1 cellular context compared by ENCODE assay signal in genomic region chrX:109858602-109859341, GRCh38.
A peak's percentile ranks its signal among the peaks of the same experiment; 100 is the strongest.
TF ChIP-seq lines count a peak whose summit lies in the region.

No MANE protein-coding gene starts in this region.

TF ChIP-seq in HepG2, 621 proteins besides CTCF, POLR2A, EP300 and RAD21 (continued from another document):
- TF ChIP-seq, protein P1, sequence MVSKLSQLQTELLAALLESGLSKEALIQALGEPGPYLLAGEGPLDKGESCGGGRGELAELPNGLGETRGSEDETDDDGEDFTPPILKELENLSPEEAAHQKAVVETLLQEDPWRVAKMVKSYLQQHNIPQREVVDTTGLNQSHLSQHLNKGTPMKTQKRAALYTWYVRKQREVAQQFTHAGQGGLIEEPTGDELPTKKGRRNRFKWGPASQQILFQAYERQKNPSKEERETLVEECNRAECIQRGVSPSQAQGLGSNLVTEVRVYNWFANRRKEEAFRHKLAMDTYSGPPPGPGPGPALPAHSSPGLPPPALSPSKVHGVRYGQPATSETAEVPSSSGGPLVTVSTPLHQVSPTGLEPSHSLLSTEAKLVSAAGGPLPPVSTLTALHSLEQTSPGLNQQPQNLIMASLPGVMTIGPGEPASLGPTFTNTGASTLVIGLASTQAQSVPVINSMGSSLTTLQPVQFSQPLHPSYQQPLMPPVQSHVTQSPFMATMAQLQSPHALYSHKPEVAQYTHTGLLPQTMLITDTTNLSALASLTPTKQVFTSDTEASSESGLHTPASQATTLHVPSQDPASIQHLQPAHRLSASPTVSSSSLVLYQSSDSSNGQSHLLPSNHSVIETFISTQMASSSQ (IDR thresholded peaks at IDR 0.05; ENCODE audit: low read depth) = 0 out of 2 replicates have a peak, but pooled peaks have one; percentile 16
- TF ChIP-seq, protein P1 (CRISPR knock-in tag; IDR thresholded peaks at IDR 0.05; ENCODE audit: borderline replicate concordance) = no peak
- TF ChIP-seq ZBTB8A (CRISPR knock-in tag; IDR thresholded peaks at IDR 0.05; ENCODE audit: borderline replicate concordance, low read depth) = no peak
- no peak for TF ChIP-seq ZNF737 (CRISPR knock-in tag; IDR thresholded peaks at IDR 0.05; ENCODE audit: borderline replicate concordance)
- TF ChIP-seq MIXL1 (CRISPR knock-in tag; IDR thresholded peaks at IDR 0.05) = 0 out of 2 replicates have a peak, but pooled peaks have one; percentile 13
- no peak for TF ChIP-seq ZBTB21 (CRISPR knock-in tag; IDR thresholded peaks at IDR 0.05)
- peak; percentile 52; the same call in 1 of the 2 replicates for TF ChIP-seq HMG20A (CRISPR knock-in tag; IDR thresholded peaks at IDR 0.05; ENCODE audit: borderline replicate concordance)
- 0 out of 2 replicates have a peak, but pooled peaks have one; percentile 32 for TF ChIP-seq ZNF3 (CRISPR knock-in tag; IDR thresholded peaks at IDR 0.05)
- TF ChIP-seq GATAD2A (CRISPR knock-in tag; IDR thresholded peaks at IDR 0.05) = peak; percentile 57
- no peak for TF ChIP-seq ZNF382 (CRISPR knock-in tag; IDR thresholded peaks at IDR 0.05; ENCODE audit: borderline replicate concordance)
- TF ChIP-seq EEA1 (CRISPR knock-in tag; IDR thresholded peaks at IDR 0.05; ENCODE audit: borderline replicate concordance) = no peak
- peak; percentile 64; the same call in 1 of the 2 replicates for TF ChIP-seq CREM (IDR thresholded peaks at IDR 0.05)
- no peak for TF ChIP-seq CREM (CRISPR knock-in tag; IDR thresholded peaks at IDR 0.05)
- peak; percentile 75; the same call in 1 of the 2 replicates for TF ChIP-seq ISL2 (CRISPR knock-in tag; IDR thresholded peaks at IDR 0.05)
- TF ChIP-seq HDAC1 (CRISPR knock-in tag; IDR thresholded peaks at IDR 0.05) = no peak
- TF ChIP-seq ZNF629 (CRISPR knock-in tag; conservative IDR thresholded peaks at IDR 0.05) = 0 out of 2 replicates have a peak, but pooled peaks have one; percentile 48
- TF ChIP-seq MTF1 (CRISPR knock-in tag; IDR thresholded peaks at IDR 0.05) = no peak
- TF ChIP-seq, protein P2, sequence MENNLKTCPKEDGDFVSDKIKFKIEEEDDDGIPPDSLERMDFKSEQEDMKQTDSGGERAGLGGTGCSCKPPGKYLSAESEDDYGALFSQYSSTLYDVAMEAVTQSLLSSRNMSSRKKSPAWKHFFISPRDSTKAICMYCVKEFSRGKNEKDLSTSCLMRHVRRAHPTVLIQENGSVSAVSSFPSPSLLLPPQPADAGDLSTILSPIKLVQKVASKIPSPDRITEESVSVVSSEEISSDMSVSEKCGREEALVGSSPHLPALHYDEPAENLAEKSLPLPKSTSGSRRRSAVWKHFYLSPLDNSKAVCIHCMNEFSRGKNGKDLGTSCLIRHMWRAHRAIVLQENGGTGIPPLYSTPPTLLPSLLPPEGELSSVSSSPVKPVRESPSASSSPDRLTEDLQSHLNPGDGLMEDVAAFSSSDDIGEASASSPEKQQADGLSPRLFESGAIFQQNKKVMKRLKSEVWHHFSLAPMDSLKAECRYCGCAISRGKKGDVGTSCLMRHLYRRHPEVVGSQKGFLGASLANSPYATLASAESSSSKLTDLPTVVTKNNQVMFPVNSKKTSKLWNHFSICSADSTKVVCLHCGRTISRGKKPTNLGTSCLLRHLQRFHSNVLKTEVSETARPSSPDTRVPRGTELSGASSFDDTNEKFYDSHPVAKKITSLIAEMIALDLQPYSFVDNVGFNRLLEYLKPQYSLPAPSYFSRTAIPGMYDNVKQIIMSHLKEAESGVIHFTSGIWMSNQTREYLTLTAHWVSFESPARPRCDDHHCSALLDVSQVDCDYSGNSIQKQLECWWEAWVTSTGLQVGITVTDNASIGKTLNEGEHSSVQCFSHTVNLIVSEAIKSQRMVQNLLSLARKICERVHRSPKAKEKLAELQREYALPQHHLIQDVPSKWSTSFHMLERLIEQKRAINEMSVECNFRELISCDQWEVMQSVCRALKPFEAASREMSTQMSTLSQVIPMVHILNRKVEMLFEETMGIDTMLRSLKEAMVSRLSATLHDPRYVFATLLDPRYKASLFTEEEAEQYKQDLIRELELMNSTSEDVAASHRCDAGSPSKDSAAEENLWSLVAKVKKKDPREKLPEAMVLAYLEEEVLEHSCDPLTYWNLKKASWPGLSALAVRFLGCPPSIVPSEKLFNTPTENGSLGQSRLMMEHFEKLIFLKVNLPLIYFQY (CRISPR knock-in tag; IDR thresholded peaks at IDR 0.05; ENCODE audit: borderline replicate concordance) = peak; percentile 72; the same call in 1 of the 2 replicates
- TF ChIP-seq, protein P3, sequence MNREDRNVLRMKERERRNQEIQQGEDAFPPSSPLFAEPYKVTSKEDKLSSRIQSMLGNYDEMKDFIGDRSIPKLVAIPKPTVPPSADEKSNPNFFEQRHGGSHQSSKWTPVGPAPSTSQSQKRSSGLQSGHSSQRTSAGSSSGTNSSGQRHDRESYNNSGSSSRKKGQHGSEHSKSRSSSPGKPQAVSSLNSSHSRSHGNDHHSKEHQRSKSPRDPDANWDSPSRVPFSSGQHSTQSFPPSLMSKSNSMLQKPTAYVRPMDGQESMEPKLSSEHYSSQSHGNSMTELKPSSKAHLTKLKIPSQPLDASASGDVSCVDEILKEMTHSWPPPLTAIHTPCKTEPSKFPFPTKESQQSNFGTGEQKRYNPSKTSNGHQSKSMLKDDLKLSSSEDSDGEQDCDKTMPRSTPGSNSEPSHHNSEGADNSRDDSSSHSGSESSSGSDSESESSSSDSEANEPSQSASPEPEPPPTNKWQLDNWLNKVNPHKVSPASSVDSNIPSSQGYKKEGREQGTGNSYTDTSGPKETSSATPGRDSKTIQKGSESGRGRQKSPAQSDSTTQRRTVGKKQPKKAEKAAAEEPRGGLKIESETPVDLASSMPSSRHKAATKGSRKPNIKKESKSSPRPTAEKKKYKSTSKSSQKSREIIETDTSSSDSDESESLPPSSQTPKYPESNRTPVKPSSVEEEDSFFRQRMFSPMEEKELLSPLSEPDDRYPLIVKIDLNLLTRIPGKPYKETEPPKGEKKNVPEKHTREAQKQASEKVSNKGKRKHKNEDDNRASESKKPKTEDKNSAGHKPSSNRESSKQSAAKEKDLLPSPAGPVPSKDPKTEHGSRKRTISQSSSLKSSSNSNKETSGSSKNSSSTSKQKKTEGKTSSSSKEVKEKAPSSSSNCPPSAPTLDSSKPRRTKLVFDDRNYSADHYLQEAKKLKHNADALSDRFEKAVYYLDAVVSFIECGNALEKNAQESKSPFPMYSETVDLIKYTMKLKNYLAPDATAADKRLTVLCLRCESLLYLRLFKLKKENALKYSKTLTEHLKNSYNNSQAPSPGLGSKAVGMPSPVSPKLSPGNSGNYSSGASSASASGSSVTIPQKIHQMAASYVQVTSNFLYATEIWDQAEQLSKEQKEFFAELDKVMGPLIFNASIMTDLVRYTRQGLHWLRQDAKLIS (CRISPR knock-in tag; IDR thresholded peaks at IDR 0.05) = no peak
- TF ChIP-seq TCF12 (IDR thresholded peaks at IDR 0.05) = no peak
- no peak for TF ChIP-seq TCF12 (CRISPR knock-in tag; IDR thresholded peaks at IDR 0.05)
- TF ChIP-seq NCOA2 (CRISPR knock-in tag; IDR thresholded peaks at IDR 0.05) = peak; percentile 75
- TF ChIP-seq FOXA3 (CRISPR knock-in tag; IDR thresholded peaks at IDR 0.05) = peak; percentile 73
